In the genomic region with DNA sequence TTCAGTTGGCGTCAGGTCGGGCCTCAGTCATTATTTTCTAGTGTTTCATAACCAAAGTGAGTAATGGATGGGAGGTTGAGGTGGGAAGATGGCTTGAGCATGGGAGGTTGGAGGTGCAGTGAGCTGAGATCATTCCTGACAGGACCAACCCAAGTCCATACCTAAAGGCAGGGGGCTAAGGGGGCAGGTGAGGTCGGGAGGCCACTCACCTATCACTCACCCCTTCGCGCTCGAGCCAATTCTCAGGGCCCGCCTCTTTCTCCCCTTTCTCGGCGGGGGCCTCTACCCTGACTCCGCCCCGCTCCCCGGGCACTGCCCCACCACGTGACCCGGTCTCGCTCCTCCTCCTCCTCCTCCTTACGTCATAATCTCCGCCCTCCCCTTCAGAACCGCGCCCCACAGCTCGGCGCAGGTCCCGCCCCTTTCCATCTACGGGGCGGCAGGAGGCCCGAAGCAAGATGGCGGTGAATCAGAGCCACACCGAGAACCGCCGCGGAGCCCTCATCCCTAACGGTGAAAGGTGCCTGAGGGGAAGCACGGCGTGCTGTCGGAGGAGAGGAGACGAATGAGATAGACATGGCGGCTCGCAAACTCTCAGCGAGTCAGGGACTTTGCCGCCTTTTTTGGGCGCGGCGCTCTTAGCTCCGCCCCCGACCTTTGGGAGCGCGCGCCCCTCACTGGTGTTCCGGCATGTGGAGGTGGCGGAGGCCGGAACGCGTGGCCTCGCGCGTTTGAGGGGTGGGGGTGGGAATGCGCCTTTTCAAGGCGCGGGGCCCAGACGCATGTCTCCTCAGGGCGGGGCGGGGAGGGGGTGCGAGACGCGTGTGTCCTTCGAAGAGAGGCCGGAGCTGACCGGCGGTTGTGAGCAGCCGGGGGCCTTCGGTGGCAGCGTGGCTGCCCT, we compare ENCODE assay signal across 8 cellular contexts. TPM values are rescaled to one million over a fixed set of nuclear protein-coding genes. Genes with fewer than 3 reads are reported as not detected.
DNase-seq lines count a peak whose midpoint lies in the region; ATAC-seq, FAIRE-seq and TF ChIP-seq lines count a peak whose summit lies in the region.

A gene with protein sequence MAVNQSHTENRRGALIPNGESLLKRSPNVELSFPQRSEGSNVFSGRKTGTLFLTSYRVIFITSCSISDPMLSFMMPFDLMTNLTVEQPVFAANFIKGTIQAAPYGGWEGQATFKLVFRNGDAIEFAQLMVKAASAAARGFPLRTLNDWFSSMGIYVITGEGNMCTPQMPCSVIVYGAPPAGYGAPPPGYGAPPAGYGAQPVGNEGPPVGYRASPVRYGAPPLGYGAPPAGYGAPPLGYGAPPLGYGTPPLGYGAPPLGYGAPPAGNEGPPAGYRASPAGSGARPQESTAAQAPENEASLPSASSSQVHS (plus strand): TSS at position 428 of the 901 bp plus-strand sequence. CDS start 31 bp downstream, at position 459.

- H4K20me1 ChIP-seq in hepatocyte (ENCODE audit: insufficient read depth, poor library complexity, severe bottlenecking): no peaks in the 10 kb centered on the region

- no peak within 1 kb of the TSS for H3K9ac ChIP-seq in NT2/D1 (ENCODE audit: insufficient read length, low read depth)

- H3K9me3 ChIP-seq in NT2/D1 (ENCODE audit: insufficient read depth, low read length) (no peaks in the 10 kb centered on the region), pancreas (no peaks in the 10 kb centered on the region), testis (no peaks in the 10 kb centered on the region), hepatocyte (ENCODE audit: low read depth) (no peaks in the 10 kb centered on the region)

- no peak for TF ChIP-seq CTCF in GM10266 (IDR thresholded peaks at IDR 0.05; ENCODE audit: control insufficient read depth, insufficient read depth, low read depth, missing control alignments)
- TF ChIP-seq CTCF in fibroblast of pulmonary artery (IDR thresholded peaks at IDR 0.05; ENCODE audit: low read length, missing control alignments): no peak
- TF ChIP-seq CTCF in pancreas (IDR thresholded peaks at IDR 0.05): no peak
- TF ChIP-seq CTCF in testis (IDR thresholded peaks at IDR 0.05): no peak
- no peak for TF ChIP-seq CTCF in hepatocyte (IDR thresholded peaks at IDR 0.05; ENCODE audit: poor library complexity)

- H3K4me1 ChIP-seq in NT2/D1 (ENCODE audit: insufficient read depth, insufficient read length) (no peaks in the 10 kb centered on the region), pancreas (peaks cover 0 to 5% (median 0%) of the 10 kb centered on the region in 3 donors), testis (peaks cover 7% of the 10 kb centered on the region), hepatocyte (ENCODE audit: insufficient read depth) (no peaks in the 10 kb centered on the region)

- H3K79me2 ChIP-seq in hepatocyte: no peaks in the 10 kb centered on the region

- H3K4me1 Mint-ChIP-seq in activated T-helper 2 cell treated with anti-CD3 and anti-CD28 coated beads, Interferon-gamma antibody, Interleukin-2, Interleukin-4, amounts not matched to agents 10 μg/mL and 5 μg/mL and 100 μg/mL, durations not matched to agents 14 hours and 24 hours and 36 hours (ENCODE audit: low read depth): peaks cover 26% of the 10 kb centered on the region

- DNase-seq in GM10266 (ENCODE audit: extremely low spot score) (peak; percentile 92), NT2/D1 (ENCODE audit: low read depth, low spot score) (peak; percentile 42), fibroblast of pulmonary artery (ENCODE audit: low read depth) (peak; percentile 80), pancreas (peak; percentile 89 to 96 (median 93)), testis (peak; percentile 94), hepatocyte (ENCODE audit: low spot score) (no peak)
- DNase-seq in activated T-helper 2 cell treated with anti-CD3 and anti-CD28 coated beads, Interferon-gamma antibody, Interleukin-2, Interleukin-4, amounts not matched to agents 10 μg/mL and 5 μg/mL and 100 μg/mL, durations not matched to agents 14 hours and 24 hours and 36 hours (ENCODE audit: low spot score): peak; percentile 85

- H3K36me3 ChIP-seq in NT2/D1 (ENCODE audit: insufficient read depth, insufficient read length, low read length) (no peaks in the 10 kb centered on the region), pancreas (no peaks in the 10 kb centered on the region), testis (ENCODE audit: low read depth, missing control alignments) (no peaks in the 10 kb centered on the region), hepatocyte (replicated peaks; ENCODE audit: insufficient read depth, low read depth) (no peaks in the 10 kb centered on the region)

- peaks cover 13% of the 10 kb centered on the region for H3K9me3 Mint-ChIP-seq in activated T-helper 2 cell treated with anti-CD3 and anti-CD28 coated beads, Interferon-gamma antibody, Interleukin-2, Interleukin-4, amounts not matched to agents 10 μg/mL and 5 μg/mL and 100 μg/mL, durations not matched to agents 14 hours and 24 hours and 36 hours

- no peak within 1 kb of the TSS for H2AFZ ChIP-seq in hepatocyte

- no peaks in the 10 kb centered on the region for H3K9me2 ChIP-seq in hepatocyte (replicated peaks; ENCODE audit: insufficient read depth)

- H3K27ac Mint-ChIP-seq in activated T-helper 2 cell treated with anti-CD3 and anti-CD28 coated beads, Interferon-gamma antibody, Interleukin-2, Interleukin-4, amounts not matched to agents 10 μg/mL and 5 μg/mL and 100 μg/mL, durations not matched to agents 14 hours and 24 hours and 36 hours: peak within 1 kb of the TSS; percentile 98

- H3K27ac ChIP-seq in pancreas (peak within 1 kb of the TSS in 1 of 4 donors; percentile 48), testis (peak within 1 kb of the TSS; percentile 74 to 77), hepatocyte (no peak within 1 kb of the TSS)

- H3K27me3 ChIP-seq in NT2/D1 (ENCODE audit: insufficient read depth, insufficient read length) (peaks cover 4% of the 10 kb centered on the region), pancreas (no peaks in the 10 kb centered on the region), testis (no peaks in the 10 kb centered on the region), hepatocyte (no peaks in the 10 kb centered on the region)

- ATAC-seq in HG02981 (IDR thresholded peaks at IDR 0.05; ENCODE audit: unreplicated experiment) (peak; percentile 83), pancreas (peak; percentile 96 to 100 (median 99))

- intact Hi-C loops in activated T-helper 2 cell treated with anti-CD3 and anti-CD28 coated beads, Interferon-gamma antibody, Interleukin-2, Interleukin-4, amounts not matched to agents 10 μg/mL and 5 μg/mL and 100 μg/mL, durations not matched to agents 14 hours and 24 hours and 36 hours (cut with micrococcal nuclease): loop anchor here (5.0 kb wide), 1 partner anchor 74 kb away; the partner anchor contains the start of genes NAGA and PHETA2
- intact Hi-C loops in pancreas (cut with DNase I): no loop called here
- intact Hi-C loops in testis (cut with DNase I; ENCODE audit: low total_unique reads): no loop called here

- WGBS in pancreas, 2 donors: 23% methylated on average over 66 to 71 of the region's 71 CpGs
- WGBS in testis, 2 donors: 34 to 40% methylated on average over 40 to 71 of the region's 71 CpGs
- WGBS in hepatocyte (ENCODE audit: low lambda C conversion rate, missing lambda C conversion rate): 97% methylated on average over 54 of the region's 71 CpGs

- no peak for FAIRE-seq in pancreas (lab: Jason Lieb, UNC)

- peak within 1 kb of the TSS; percentile 96 for H3K4me3 Mint-ChIP-seq in activated T-helper 2 cell treated with anti-CD3 and anti-CD28 coated beads, Interferon-gamma antibody, Interleukin-2, Interleukin-4, amounts not matched to agents 10 μg/mL and 5 μg/mL and 100 μg/mL, durations not matched to agents 14 hours and 24 hours and 36 hours (ENCODE audit: low read depth)

- H3K36me3 Mint-ChIP-seq in activated T-helper 2 cell treated with anti-CD3 and anti-CD28 coated beads, Interferon-gamma antibody, Interleukin-2, Interleukin-4, amounts not matched to agents 10 μg/mL and 5 μg/mL and 100 μg/mL, durations not matched to agents 14 hours and 24 hours and 36 hours (ENCODE audit: low read depth): peaks cover 25% of the 10 kb centered on the region

- H3K27me3 Mint-ChIP-seq in activated T-helper 2 cell treated with anti-CD3 and anti-CD28 coated beads, Interferon-gamma antibody, Interleukin-2, Interleukin-4, amounts not matched to agents 10 μg/mL and 5 μg/mL and 100 μg/mL, durations not matched to agents 14 hours and 24 hours and 36 hours (ENCODE audit: low read depth): no peaks in the 10 kb centered on the region

- H3K4me3 ChIP-seq in NT2/D1 (ENCODE audit: insufficient read length, low read depth): no peak within 1 kb of the TSS
- H3K4me3 ChIP-seq in fibroblast of pulmonary artery (replicated peaks; ENCODE audit: low read depth, low read length): peak within 1 kb of the TSS; percentile 55
- peak within 1 kb of the TSS; percentile 34 to 62 (median 55) for H3K4me3 ChIP-seq in pancreas
- H3K4me3 ChIP-seq in testis: peak within 1 kb of the TSS; percentile 66 to 71
- no peak within 1 kb of the TSS for H3K4me3 ChIP-seq in hepatocyte

- H3K4me2 ChIP-seq in hepatocyte: no peak within 1 kb of the TSS

- TF ChIP-seq POLR2A in testis (IDR thresholded peaks at IDR 0.05): no peak

RNA-seq across cellular contexts. Expression of the gene that starts here (rescaled TPM):
- 1.3 and 1.6 TPM in 2 replicates for total RNA-seq in activated T-helper 2 cell treated with anti-CD3 and anti-CD28 coated beads, Interferon-gamma antibody, Interleukin-2, Interleukin-4, amounts not matched to agents 10 μg/mL and 5 μg/mL and 100 μg/mL, durations not matched to agents 14 hours and 24 hours and 36 hours
- total RNA-seq in pancreas (1 to 10 TPM; 1.4 to 2.8 (median 1.7) TPM), testis (10 to 100 TPM; 31.8 to 90.8 TPM), hepatocyte (not detected in 2 replicates)
- polyA plus RNA-seq in pancreas (1 to 10 TPM; 1.3 to 1.9 TPM), testis (ENCODE audit: insufficient read depth, low read depth, low replicate concordance) (91.5 TPM), hepatocyte (not detected in 2 replicates)

Comparison
In these comparisons a context has a peak if more than half of its experiments do, and no peak if none do; other contexts are left out.
1. RNA of the gene that starts here (total RNA-seq): 31.8 to 90.8 TPM in testis; 1.4 to 2.8 TPM in pancreas, 1.3 to 1.6 TPM in activated T-helper 2 cell treated with anti-CD3 and anti-CD28 coated beads, Interferon-gamma antibody, Interleukin-2, Interleukin-4, amounts not matched to agents 10 μg/mL and 5 μg/mL and 100 μg/mL, durations not matched to agents 14 hours and 24 hours and 36 hours and not detected in hepatocyte; every median in the first group is over 4 times any median in the second.
2. RNA of the gene that starts here (polyA plus RNA-seq): 91.5 TPM in testis (single experiment); 1.3 to 1.9 TPM in pancreas and not detected in hepatocyte; every median in the first group is over 10 times any median in the second.
3. H3K4me3 ChIP-seq: peak in fibroblast of pulmonary artery (single experiment), pancreas (4 of 4) and testis (2 of 2); none in NT2/D1 (single experiment) and hepatocyte (single experiment).